ENCODE assay signal across 1 cellular context in the genomic region with DNA sequence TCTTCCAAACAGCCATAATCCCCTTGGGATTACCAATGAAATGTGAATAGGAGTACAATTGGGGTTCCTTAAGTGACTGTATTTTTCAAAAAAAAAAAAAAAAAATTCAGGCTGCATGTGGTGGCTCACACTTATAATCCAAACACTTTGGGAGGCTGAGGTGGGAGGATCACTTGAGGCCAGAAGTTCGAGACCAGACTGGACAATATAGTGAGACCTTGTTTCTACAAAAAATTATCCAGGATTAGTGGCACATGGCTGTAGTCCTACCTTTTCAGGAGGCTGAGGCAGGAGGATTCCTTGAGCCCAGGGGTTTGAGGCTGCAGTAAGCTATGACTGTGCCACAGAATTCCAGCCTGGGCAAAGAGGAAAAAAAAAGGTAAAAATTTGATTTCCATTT.
TF ChIP-seq lines count a peak whose summit lies in the region.

No MANE protein-coding gene starts in this region.

TF ChIP-seq in HepG2, 621 proteins besides CTCF, POLR2A, EP300 and RAD21 (continued from another document):
- TF ChIP-seq, protein P1, sequence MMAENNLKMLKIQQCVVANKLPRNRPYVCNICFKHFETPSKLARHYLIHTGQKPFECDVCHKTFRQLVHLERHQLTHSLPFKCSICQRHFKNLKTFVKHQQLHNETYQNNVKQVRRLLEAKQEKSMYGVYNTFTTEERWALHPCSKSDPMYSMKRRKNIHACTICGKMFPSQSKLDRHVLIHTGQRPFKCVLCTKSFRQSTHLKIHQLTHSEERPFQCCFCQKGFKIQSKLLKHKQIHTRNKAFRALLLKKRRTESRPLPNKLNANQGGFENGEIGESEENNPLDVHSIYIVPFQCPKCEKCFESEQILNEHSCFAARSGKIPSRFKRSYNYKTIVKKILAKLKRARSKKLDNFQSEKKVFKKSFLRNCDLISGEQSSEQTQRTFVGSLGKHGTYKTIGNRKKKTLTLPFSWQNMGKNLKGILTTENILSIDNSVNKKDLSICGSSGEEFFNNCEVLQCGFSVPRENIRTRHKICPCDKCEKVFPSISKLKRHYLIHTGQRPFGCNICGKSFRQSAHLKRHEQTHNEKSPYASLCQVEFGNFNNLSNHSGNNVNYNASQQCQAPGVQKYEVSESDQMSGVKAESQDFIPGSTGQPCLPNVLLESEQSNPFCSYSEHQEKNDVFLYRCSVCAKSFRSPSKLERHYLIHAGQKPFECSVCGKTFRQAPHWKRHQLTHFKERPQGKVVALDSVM (CRISPR knock-in tag; IDR thresholded peaks at IDR 0.05): peak; percentile 63; the same call in 1 of the 2 replicates
- TF ChIP-seq, protein P2, sequence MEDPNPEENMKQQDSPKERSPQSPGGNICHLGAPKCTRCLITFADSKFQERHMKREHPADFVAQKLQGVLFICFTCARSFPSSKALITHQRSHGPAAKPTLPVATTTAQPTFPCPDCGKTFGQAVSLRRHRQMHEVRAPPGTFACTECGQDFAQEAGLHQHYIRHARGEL (CRISPR knock-in tag; IDR thresholded peaks at IDR 0.05): no peak
- TF ChIP-seq, protein P3, sequence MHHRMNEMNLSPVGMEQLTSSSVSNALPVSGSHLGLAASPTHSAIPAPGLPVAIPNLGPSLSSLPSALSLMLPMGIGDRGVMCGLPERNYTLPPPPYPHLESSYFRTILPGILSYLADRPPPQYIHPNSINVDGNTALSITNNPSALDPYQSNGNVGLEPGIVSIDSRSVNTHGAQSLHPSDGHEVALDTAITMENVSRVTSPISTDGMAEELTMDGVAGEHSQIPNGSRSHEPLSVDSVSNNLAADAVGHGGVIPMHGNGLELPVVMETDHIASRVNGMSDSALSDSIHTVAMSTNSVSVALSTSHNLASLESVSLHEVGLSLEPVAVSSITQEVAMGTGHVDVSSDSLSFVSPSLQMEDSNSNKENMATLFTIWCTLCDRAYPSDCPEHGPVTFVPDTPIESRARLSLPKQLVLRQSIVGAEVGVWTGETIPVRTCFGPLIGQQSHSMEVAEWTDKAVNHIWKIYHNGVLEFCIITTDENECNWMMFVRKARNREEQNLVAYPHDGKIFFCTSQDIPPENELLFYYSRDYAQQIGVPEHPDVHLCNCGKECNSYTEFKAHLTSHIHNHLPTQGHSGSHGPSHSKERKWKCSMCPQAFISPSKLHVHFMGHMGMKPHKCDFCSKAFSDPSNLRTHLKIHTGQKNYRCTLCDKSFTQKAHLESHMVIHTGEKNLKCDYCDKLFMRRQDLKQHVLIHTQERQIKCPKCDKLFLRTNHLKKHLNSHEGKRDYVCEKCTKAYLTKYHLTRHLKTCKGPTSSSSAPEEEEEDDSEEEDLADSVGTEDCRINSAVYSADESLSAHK (CRISPR knock-in tag; IDR thresholded peaks at IDR 0.05; ENCODE audit: borderline replicate concordance): no peak
- TF ChIP-seq ZNF850 (CRISPR knock-in tag; conservative IDR thresholded peaks at IDR 0.05) (no peak), ZBTB42 (CRISPR knock-in tag; IDR thresholded peaks at IDR 0.05) (no peak), ZNF24 (IDR thresholded peaks at IDR 0.05) (no peak)
TF ChIP-seq in HepG2: peak in this region for 2.
